ENCODE assay signal across 1 cellular context in the genomic region with DNA sequence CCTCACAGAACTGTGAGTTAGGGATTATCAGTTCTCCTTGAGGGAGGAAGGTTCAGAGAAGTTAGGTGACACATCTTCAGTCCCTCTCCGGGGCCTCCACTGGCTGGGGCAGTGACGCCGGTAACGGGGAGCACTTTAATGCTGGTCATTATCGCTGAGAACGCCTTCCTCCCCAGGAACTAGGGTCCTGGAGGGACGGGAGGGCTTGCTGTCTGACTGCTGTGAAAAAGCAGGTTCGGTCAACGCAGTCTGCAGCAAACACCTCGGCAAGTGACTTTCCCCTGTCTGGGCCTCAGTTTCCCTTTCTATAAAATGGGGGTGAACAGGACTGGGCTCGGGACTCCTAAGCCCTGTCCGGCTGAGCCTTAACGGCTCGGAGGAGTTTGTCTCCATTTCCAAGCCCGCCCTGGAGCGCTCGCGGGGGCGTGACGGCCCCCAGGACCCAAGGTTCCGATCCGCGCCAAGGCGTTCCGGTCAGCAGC.
TF ChIP-seq lines count a peak whose summit lies in the region.

No MANE protein-coding gene starts in this region.

TF ChIP-seq in IMR-90, 13 proteins besides CTCF, POLR2A, EP300 and RAD21:
- no peak for TF ChIP-seq RCOR1 (IDR thresholded peaks at IDR 0.05; ENCODE audit: insufficient replicate concordance, low read length)
